8 cellular contexts compared by ENCODE assay signal in the genomic region with DNA sequence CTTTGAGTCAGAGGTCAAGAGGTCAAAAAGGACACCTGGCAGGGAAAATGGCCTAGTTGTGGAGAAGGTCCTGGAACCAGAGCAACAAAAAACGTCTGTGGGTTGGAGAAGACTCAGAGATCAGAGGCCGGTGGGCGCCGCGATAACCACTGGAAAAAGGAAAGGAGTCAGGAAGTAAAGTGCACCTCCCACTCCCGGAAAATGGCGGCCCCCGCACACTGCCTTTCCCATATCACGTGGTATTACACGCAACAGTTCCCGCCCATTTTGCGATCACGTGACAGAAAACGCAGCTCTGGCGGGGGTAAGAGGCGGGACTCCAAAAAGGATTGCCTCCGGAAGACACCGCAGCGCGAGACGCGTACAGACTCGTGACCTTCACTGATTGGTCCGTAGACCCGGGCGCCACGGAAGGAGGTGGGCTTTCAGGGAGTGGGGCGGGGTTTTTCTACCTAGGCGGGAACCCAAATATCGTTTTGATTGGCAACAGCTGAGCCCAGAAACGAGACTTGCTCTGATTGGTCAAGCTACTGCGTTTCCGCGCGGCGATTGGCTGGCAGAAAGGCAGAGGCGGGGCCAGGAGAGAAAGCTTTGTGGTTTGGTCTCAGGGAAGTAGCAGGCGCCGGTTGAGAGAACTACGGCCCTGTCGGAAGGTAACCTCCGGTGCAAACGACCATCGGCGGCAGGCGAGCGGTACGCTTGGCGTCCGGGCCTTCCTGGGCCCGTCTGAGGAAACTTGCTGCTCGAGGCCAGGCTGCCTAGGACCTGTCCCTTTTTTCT. TPM values are rescaled to one million over a fixed set of nuclear protein-coding genes. Genes with fewer than 3 reads are reported as not detected.
DNase-seq lines count a peak whose midpoint lies in the region; ATAC-seq and TF ChIP-seq lines count a peak whose summit lies in the region.

A gene with protein sequence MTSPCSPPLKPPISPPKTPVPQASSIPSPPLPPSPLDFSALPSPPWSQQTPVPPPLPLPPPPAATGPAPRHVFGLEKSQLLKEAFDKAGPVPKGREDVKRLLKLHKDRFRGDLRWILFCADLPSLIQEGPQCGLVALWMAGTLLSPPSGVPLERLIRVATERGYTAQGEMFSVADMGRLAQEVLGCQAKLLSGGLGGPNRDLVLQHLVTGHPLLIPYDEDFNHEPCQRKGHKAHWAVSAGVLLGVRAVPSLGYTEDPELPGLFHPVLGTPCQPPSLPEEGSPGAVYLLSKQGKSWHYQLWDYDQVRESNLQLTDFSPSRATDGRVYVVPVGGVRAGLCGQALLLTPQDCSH (minus strand): TSS at position 193 of the 780 bp plus-strand sequence. CDS start 674 bp downstream, outside the sequence.

- peak within 1 kb of the TSS; percentile 89 for H3K27ac ChIP-seq in epithelial cell of prostate

- H3K27ac Mint-ChIP-seq in IgD-negative memory B cell: peak within 1 kb of the TSS; percentile 92 to 99 (median 98)

- no peak for TF ChIP-seq CTCF in mucosa of descending colon (IDR thresholded peaks at IDR 0.05)

- H3K4me3 Mint-ChIP-seq in IgD-negative memory B cell: peak within 1 kb of the TSS; percentile 96 to 99 (median 98)

- H3K27me3 Mint-ChIP-seq in IgD-negative memory B cell: no peaks in the 10 kb centered on the region

- H3K36me3 ChIP-seq in mucosa of descending colon (ENCODE audit: low read depth): peaks cover 8% of the 10 kb centered on the region

- H3K36me3 Mint-ChIP-seq in IgD-negative memory B cell: peaks cover 3% of the 10 kb centered on the region

- H3K9me3 Mint-ChIP-seq in IgD-negative memory B cell: no peaks in the 10 kb centered on the region

- no peaks in the 10 kb centered on the region for H3K9me3 ChIP-seq in mucosa of descending colon

- ATAC-seq in GM21529 (IDR thresholded peaks at IDR 0.05; ENCODE audit: unreplicated experiment) (peak; percentile 76), mucosa of descending colon (peak; percentile 89)

- peaks cover 32% of the 10 kb centered on the region for H3K4me1 ChIP-seq in mucosa of descending colon (ENCODE audit: low read depth)

- peaks cover 25 to 27% (median 25%) of the 10 kb centered on the region in 3 donors for H3K4me1 Mint-ChIP-seq in IgD-negative memory B cell

- peak; percentile 99 for DNase-seq in DMS 273 treated with DMSO at 0.1 percent for 48 hours (lab: John Stamatoyannopoulos, UW)
- DNase-seq in OCI-M2 (lab: John Stamatoyannopoulos, UW; ENCODE audit: unreplicated experiment): peak; percentile 97
- DNase-seq in activated T-cell treated with anti-CD3 and anti-CD28 coated beads for 48 hours (ENCODE audit: low read depth): peak; percentile 97
- DNase-seq in epithelial cell of prostate (ENCODE audit: low read depth, low spot score): peak; percentile 99
- peak; percentile 99 to 100 (median 100) for DNase-seq in mucosa of descending colon
- peak; percentile 98 for DNase-seq in stimulated activated CD8-positive, alpha-beta memory T cell treated with anti-CD3 and anti-CD28 coated beads, Interleukin-4, amount 100 ng/mL, for 24 hours (ENCODE audit: low read depth)

- H3K4me3 ChIP-seq in mucosa of descending colon: peak within 1 kb of the TSS; percentile 51

- intact Hi-C loops in mucosa of descending colon (cut with DNase I, micrococcal nuclease): no loop called here

RNA-seq across cellular contexts. Expression of the gene that starts here (rescaled TPM):
- 4.9 TPM for polyA plus RNA-seq in IgD-negative memory B cell
- 10 to 100 TPM; 10.9 to 16.7 (median 13.8) TPM for total RNA-seq in mucosa of descending colon

Comparison
In these comparisons a context has a peak if more than half of its experiments do, and no peak if none do; other contexts are left out.
1. Peak in every context shown above with its lines: DNase-seq, ATAC-seq, H3K4me3 ChIP-seq and H3K27ac ChIP-seq.